ENCODE assay signal across 6 cellular contexts in the genomic region with DNA sequence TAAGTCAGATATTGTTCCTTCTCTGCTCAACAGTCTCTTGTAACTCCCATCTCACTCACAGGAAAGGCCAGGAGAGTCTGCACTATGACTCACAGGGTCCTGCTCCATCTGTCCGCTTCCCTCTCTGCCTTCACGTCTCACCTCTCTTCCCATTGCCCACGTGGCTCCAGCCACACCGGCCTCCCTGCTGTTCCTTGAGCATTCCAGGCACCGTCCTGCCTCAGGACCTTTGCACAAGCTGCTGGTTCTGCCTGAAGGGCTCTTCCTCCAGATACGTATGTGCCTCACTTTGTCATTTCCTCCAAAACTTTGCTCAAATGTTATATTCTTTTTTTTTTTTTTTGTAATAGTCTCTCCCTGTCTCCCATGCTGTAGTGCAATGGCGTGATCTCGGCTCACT. TPM values are rescaled to one million over a fixed set of nuclear protein-coding genes. Genes with fewer than 3 reads are reported as not detected.
"Had no signal": no experiment of that assay in that cellular context is flagged by ENCODE, and none has a peak within 500 bp of the region (broad histone marks: within the 10 kb centered on the region; RNA-seq: fewer than 3 reads in every experiment).

No MANE protein-coding gene starts in this region.

RNA-seq across cellular contexts. Expression of a gene that starts 14.0 kb away (rescaled TPM):
- total RNA-seq: HepG2, HT-29, IMR-90, M059J, SK-MEL-5 had no signal
- polyA plus RNA-seq: HepG2, IMR-90, SK-N-SH had no signal

RNA-seq across cellular contexts. Expression of a gene that starts 33.1 kb away (rescaled TPM):
- total RNA-seq: HepG2 had no signal
- polyA plus RNA-seq: HepG2 had no signal

RNA-seq across cellular contexts. Expression of a gene that starts 34.0 kb away (rescaled TPM):
- total RNA-seq: HepG2, HT-29, IMR-90, M059J, SK-MEL-5 had no signal
- polyA plus RNA-seq: IMR-90, SK-N-SH had no signal

RNA-seq across cellular contexts. Expression of a gene that starts 36.6 kb away (rescaled TPM):
- total RNA-seq: HepG2, HT-29 had no signal
- polyA plus RNA-seq: HepG2 had no signal
